ENCODE assay signal across 10 cellular contexts in the genomic region with DNA sequence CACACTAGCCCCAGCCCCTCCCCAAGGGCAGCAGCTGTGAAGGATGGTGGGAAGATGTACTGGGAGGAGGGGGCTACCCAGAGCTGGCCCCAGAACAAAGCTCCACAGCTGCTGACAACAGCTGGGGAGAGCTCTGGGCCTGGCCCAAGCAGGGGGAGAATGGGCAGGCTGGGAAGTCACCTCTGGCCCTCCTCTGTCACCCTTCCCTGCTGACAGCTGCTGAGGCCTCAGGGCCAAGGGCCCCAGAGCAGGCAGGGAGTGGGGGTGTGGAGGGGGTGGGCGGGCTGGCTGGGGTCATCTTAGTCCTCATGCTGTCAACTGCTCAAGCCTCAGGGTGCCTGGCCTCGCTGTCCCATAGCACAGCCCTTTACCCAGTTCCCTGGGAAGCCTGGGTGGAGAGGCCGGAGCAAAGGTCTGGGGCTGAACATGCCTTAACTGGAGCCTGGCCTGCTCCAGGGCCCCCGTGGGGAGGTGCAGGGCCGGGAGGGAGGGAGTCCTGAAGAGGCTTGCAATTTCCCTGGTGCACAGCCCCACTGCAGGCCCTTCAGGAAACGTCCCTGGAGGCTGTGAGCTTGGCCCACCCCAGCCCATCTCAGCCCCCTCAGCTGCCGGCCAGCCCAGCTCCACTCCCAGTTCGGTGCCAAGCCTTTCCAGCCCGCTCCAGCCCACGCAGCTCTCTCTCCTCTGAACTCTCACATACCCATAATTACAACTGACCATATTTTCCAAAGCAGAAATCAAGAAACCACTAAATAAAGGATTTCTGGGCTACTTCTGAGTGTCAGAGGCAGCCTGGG. TPM values are rescaled to one million over a fixed set of nuclear protein-coding genes. Genes with fewer than 3 reads are reported as not detected.
DNase-seq lines count a peak whose midpoint lies in the region; ATAC-seq and TF ChIP-seq lines count a peak whose summit lies in the region.
"Had no signal": no experiment of that assay in that cellular context is flagged by ENCODE, and none has a peak within 500 bp of the region (broad histone marks: within the 10 kb centered on the region; RNA-seq: fewer than 3 reads in every experiment).

No MANE protein-coding gene starts in this region.

- H3K27me3 ChIP-seq in H7 (ENCODE audit: control insufficient read depth, insufficient read depth, low read length) (no peaks in the 10 kb centered on the region), skeletal muscle tissue (ENCODE audit: control insufficient read depth in 3 of 3, insufficient read depth in 3 of 3, low read length in 3 of 3) (no peaks in the 10 kb centered on the region), WERI-Rb-1 (ENCODE audit: insufficient read depth, low read depth, severe bottlenecking) (no peaks in the 10 kb centered on the region)

- 0 out of 2 replicates have a peak, but pooled peaks cover 1% of the 10 kb centered on the region for H3K36me3 ChIP-seq in H7 (replicated peaks; ENCODE audit: control insufficient read depth, insufficient read depth, low read length)
- no peaks in the 10 kb centered on the region for H3K36me3 ChIP-seq in skeletal muscle tissue (ENCODE audit: control insufficient read depth in 3 of 3, insufficient read depth in 3 of 3, low read length in 3 of 3)
- no peaks in the 10 kb centered on the region for H3K36me3 ChIP-seq in WERI-Rb-1

- H3K9ac ChIP-seq in skeletal muscle tissue (ENCODE audit: low read depth in 1 of 3, low read length in 3 of 3) = peak overlapping the region in 2 of 3 donors; percentile 51 to 76
- H3K9ac ChIP-seq: parathyroid adenoma had no signal

- H3K4me1 ChIP-seq in skeletal muscle tissue (ENCODE audit: control insufficient read depth in 3 of 3, insufficient read depth in 3 of 3, low read length in 3 of 3) = peaks cover 82 to 86% (median 83%) of the 10 kb centered on the region in 3 donors

- DNase-seq in H7 = peak; percentile 80
- peak; percentile 50 for DNase-seq in choroid plexus epithelial cell (ENCODE audit: low read depth)
- peak; percentile 67 for DNase-seq in left kidney (ENCODE audit: low read depth, low spot score)
- DNase-seq in WERI-Rb-1 = no peak
- DNase-seq in stimulated activated naive CD8-positive, alpha-beta T cell treated with anti-CD3 and anti-CD28 coated beads, Interleukin-15, Interleukin-2, amounts not matched to agents 100 U/mL and 50 U/mL, for 24 hours = no peak
- DNase-seq: stimulated activated naive CD4-positive, alpha-beta T cell treated with Interleukin-2 at 50 U/mL for 16 hours had no signal

- no peak for TF ChIP-seq CTCF in choroid plexus epithelial cell (conservative IDR thresholded peaks at IDR 0.05; ENCODE audit: low read depth, low read length)
- no peak for TF ChIP-seq CTCF in WERI-Rb-1 (IDR thresholded peaks at IDR 0.05; ENCODE audit: low read depth, low read length)

- no peaks in the 10 kb centered on the region for H3K9me3 ChIP-seq in skeletal muscle tissue (ENCODE audit: control insufficient read depth in 3 of 3, low read length in 3 of 3)
- H3K9me3 ChIP-seq in WERI-Rb-1 (ENCODE audit: severe bottlenecking) = no peaks in the 10 kb centered on the region

- H3K4me3 ChIP-seq in H7 (ENCODE audit: insufficient read depth, low read depth, low read length) = no peak overlapping the region
- no peak overlapping the region for H3K4me3 ChIP-seq in choroid plexus epithelial cell (ENCODE audit: low read depth, low read length)
- peak overlapping the region in 1 of 3 donors; percentile 29 for H3K4me3 ChIP-seq in skeletal muscle tissue (ENCODE audit: low read length in 3 of 3)
- H3K4me3 ChIP-seq in WERI-Rb-1 (ENCODE audit: low read depth, low read length) = no peak overlapping the region

- ATAC-seq in stimulated activated naive CD8-positive, alpha-beta T cell treated with anti-CD3 and anti-CD28 coated beads, Interleukin-15, Interleukin-2, amounts not matched to agents 100 U/mL and 50 U/mL, for 24 hours = no peak
- ATAC-seq in HG03565 (IDR thresholded peaks at IDR 0.05; ENCODE audit: unreplicated experiment) (no peak), GM18511 (IDR thresholded peaks at IDR 0.05; ENCODE audit: unreplicated experiment) (no peak)

- H3K27ac ChIP-seq in skeletal muscle tissue (ENCODE audit: low read depth, low read length) (peak overlapping the region; percentile 75), WERI-Rb-1 (no peak overlapping the region)

RNA-seq across cellular contexts. Expression of gene HSPG2, which starts 25.7 kb away (rescaled TPM):
- 43.5 and 49.2 TPM in 2 replicates for total RNA-seq in H7 (2014; rRNA removed; shearing (Covaris generic))
- total RNA-seq in skeletal muscle tissue = 152 TPM

Comparison
In these comparisons a context has a peak if more than half of its experiments do, and no peak if none do; other contexts are left out.
1. DNase-seq: peak in H7 (single experiment), choroid plexus epithelial cell (single experiment) and left kidney (single experiment); none in WERI-Rb-1 (single experiment) and stimulated activated naive CD8-positive, alpha-beta T cell treated with anti-CD3 and anti-CD28 coated beads, Interleukin-15, Interleukin-2, amounts not matched to agents 100 U/mL and 50 U/mL, for 24 hours (single experiment).